Comparison of ENCODE assay signal across 20 cellular contexts in the genomic region with DNA sequence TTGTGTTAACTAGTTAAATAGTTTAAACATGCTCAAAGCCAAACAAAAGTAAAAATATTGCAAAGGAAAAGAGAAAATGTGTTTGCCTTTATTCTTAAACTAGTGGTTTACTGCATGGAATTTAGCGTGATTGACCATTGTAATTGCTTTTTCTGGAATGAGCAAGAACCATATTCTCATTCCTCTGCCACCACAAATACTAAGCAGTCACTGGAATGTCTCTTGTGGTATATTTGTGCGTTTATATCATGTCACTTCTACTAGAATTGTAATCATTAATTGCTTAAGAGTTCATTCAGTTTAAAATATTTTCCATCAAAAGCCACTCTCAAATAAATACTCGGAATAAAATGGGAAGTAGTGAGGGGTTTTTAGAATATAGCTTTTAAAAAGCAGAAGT.
DNase-seq lines count a peak whose midpoint lies in the region; ATAC-seq and TF ChIP-seq lines count a peak whose summit lies in the region.
"Had no signal": no experiment of that assay in that cellular context is flagged by ENCODE, and none has a peak within 500 bp of the region (broad histone marks: within the 10 kb centered on the region; RNA-seq: fewer than 3 reads in every experiment).

No MANE protein-coding gene starts in this region.

- H4K20me1 ChIP-seq in IMR-90 (ENCODE audit: insufficient read depth, low read length), result no peaks in the 10 kb centered on the region
- H4K20me1 ChIP-seq: BLaER1 treated with 17β-estradiol and CSF1 and Interleukin-3, amounts not matched to agents 10 nM and 100 nM had no signal

- H3K27me3 Mint-ChIP-seq in activated T-cell treated with anti-CD3 and anti-CD28 coated beads, Interleukin-2, amount 50 U/mL, for 72 hours (ENCODE audit: low read depth), result peaks cover 7% of the 10 kb centered on the region

- no TSS peak for BruUV-seq in IMR-90 (replicated peaks; lab: Mats Ljungman, UMichigan)

- H3K56ac ChIP-seq in IMR-90 (ENCODE audit: extremely low read depth, insufficient read depth, low read length), result no peak overlapping the region

- H2BK15ac ChIP-seq in IMR-90 (ENCODE audit: low read depth, low read length), result no peak overlapping the region

- H3K79me1 ChIP-seq in IMR-90 (ENCODE audit: low read depth in 1 of 2, low read length in 2 of 2), result no peaks in the 10 kb centered on the region

- no peak overlapping the region for H3K4me3 Mint-ChIP-seq in activated T-cell treated with anti-CD3 and anti-CD28 coated beads, Interleukin-2, amount 50 U/mL, for 72 hours

- no peaks in the 10 kb centered on the region for H3K4me1 Mint-ChIP-seq in activated T-cell treated with anti-CD3 and anti-CD28 coated beads, Interleukin-2, amount 50 U/mL, for 72 hours (ENCODE audit: low read depth)

- no peak overlapping the region for H3K4me3 ChIP-seq in IMR-90 (ENCODE audit: insufficient read depth, low read depth, low read length)
- no peak overlapping the region for H3K4me3 ChIP-seq in astrocyte of the spinal cord (ENCODE audit: low read depth, low read length)
- H3K4me3 ChIP-seq: BLaER1 treated with 17β-estradiol and CSF1 and Interleukin-3, amounts not matched to agents 10 nM and 100 nM; gastroesophageal sphincter; SJSA1; skin epidermis; suprapubic skin had no signal

- H2BK120ac ChIP-seq in IMR-90 (ENCODE audit: low read depth, low read length), result no peak overlapping the region

- in situ Hi-C loops in Caki2 (cut with HindIII; ENCODE audit: low pct_unique_long_range_greater_than_20kb, low sequenced_read_pairs) (no loop called here), IMR-90 (cut with MboI; ENCODE audit: low sequenced_read_pairs) (no loop called here), astrocyte of the spinal cord (cut with HindIII; ENCODE audit: low sequenced_read_pairs) (no loop called here)

- CTCF ChIA-PET in IMR-90 (lab: Yijun Ruan, JAX), result no interaction called here

- H3K4me2 ChIP-seq in IMR-90 (ENCODE audit: low read depth, low read length), result no peak overlapping the region

- peaks cover 2% of the 10 kb centered on the region; the same call in 1 of the 2 replicates for H3K27me3 ChIP-seq in IMR-90 (ENCODE audit: control insufficient read depth, insufficient read depth, low read length)
- H3K27me3 ChIP-seq: BLaER1 treated with 17β-estradiol and CSF1 and Interleukin-3, amounts not matched to agents 10 nM and 100 nM; gastroesophageal sphincter; SJSA1; suprapubic skin had no signal

- DNase-seq in Caki2 (ENCODE audit: low read depth) (peak; percentile 52), IMR-90 (peak; percentile 58), astrocyte of the spinal cord (ENCODE audit: low read depth, low spot score) (peak; percentile 80), renal cortical epithelial cell (ENCODE audit: low read depth) (peak; percentile 84), left colon (no peak), NCI-H1417 treated with DMSO at 0.1 percent for 48 hours (lab: John Stamatoyannopoulos, UW) (no peak)
- DNase-seq in activated T-cell treated with anti-CD3 and anti-CD28 coated beads, Interleukin-2, amount 50 U/mL, for 72 hours, result no peak
- DNase-seq: activated CD4-positive, alpha-beta T cell treated with anti-CD3 and anti-CD28 coated beads for 4 hours; activated effector memory CD4-positive, alpha-beta T cell treated with anti-CD3 and anti-CD28 coated beads, Interleukin-2, amount 50 U/mL, for 16 hours; anterior cingulate cortex; NCI-H1930; stimulated activated CD4-positive, alpha-beta T cell treated with anti-CD3 and anti-CD28 coated beads, Interleukin-4, amount 100 ng/mL, for 4 hours; stimulated activated CD8-positive, alpha-beta memory T cell treated with anti-CD3 and anti-CD28 coated beads, Interleukin-4, amount 100 ng/mL, for 48 hours; T1000 had no signal

- ATAC-seq in IMR-90 (ENCODE audit: low read depth), result peak; percentile 81
- no peak for ATAC-seq in activated T-cell treated with anti-CD3 and anti-CD28 coated beads, Interleukin-2, amount 50 U/mL, for 72 hours (replicated peaks in 1 of 2)
- ATAC-seq in left colon, result no peak
- ATAC-seq: gastroesophageal sphincter had no signal

- H3K4me1 ChIP-seq in IMR-90 (ENCODE audit: control insufficient read depth, insufficient read depth, low read length), result peaks cover 1% of the 10 kb centered on the region; the same call in 1 of the 2 replicates
- H3K4me1 ChIP-seq: gastroesophageal sphincter, parathyroid adenoma, SJSA1, suprapubic skin had no signal

- H3K9me1 ChIP-seq in IMR-90 (ENCODE audit: insufficient read depth, low read length), result no peaks in the 10 kb centered on the region

- no peak overlapping the region for H3K14ac ChIP-seq in IMR-90 (replicated peaks; ENCODE audit: low read depth, low read length)

- no peak overlapping the region for H3K27ac ChIP-seq in IMR-90 (ENCODE audit: insufficient read depth, low read length)
- H3K27ac ChIP-seq: BLaER1 treated with 17β-estradiol and CSF1 and Interleukin-3, amounts not matched to agents 10 nM and 100 nM; gastroesophageal sphincter; parathyroid adenoma; SJSA1; skin epidermis; suprapubic skin had no signal

- no peak for TF ChIP-seq RAD21 in IMR-90 (IDR thresholded peaks at IDR 0.05; ENCODE audit: low read length)

- H3K9me3 ChIP-seq in IMR-90 (ENCODE audit: control insufficient read depth, insufficient read depth, low read length), result no peaks in the 10 kb centered on the region
- H3K9me3 ChIP-seq: BLaER1 treated with 17β-estradiol and CSF1 and Interleukin-3, amounts not matched to agents 10 nM and 100 nM; gastroesophageal sphincter; SJSA1; suprapubic skin had no signal

- H2BK5ac ChIP-seq in IMR-90 (ENCODE audit: low read depth, low read length, poor library complexity, severe bottlenecking), result no peak overlapping the region

- TF ChIP-seq POLR2A in IMR-90 (IDR thresholded peaks at IDR 0.05; ENCODE audit: low read depth, low read length), result no peak

- no peaks in the 10 kb centered on the region for H3K36me3 Mint-ChIP-seq in activated T-cell treated with anti-CD3 and anti-CD28 coated beads, Interleukin-2, amount 50 U/mL, for 72 hours (ENCODE audit: insufficient read depth in 2 of 2)

- H3K9me3 Mint-ChIP-seq in activated T-cell treated with anti-CD3 and anti-CD28 coated beads, Interleukin-2, amount 50 U/mL, for 72 hours, result no peaks in the 10 kb centered on the region

- TF ChIP-seq CTCF in IMR-90 (conservative IDR thresholded peaks at IDR 0.05; ENCODE audit: low read depth, low read length) (no peak), astrocyte of the spinal cord (IDR thresholded peaks at IDR 0.05; ENCODE audit: low read depth, low read length) (no peak)

- H3K27ac Mint-ChIP-seq in activated T-cell treated with anti-CD3 and anti-CD28 coated beads, Interleukin-2, amount 50 U/mL, for 72 hours, result no peak overlapping the region

- no peak overlapping the region for H4K5ac ChIP-seq in IMR-90 (ENCODE audit: low read depth, low read length)

- no peak overlapping the region for H3K23ac ChIP-seq in IMR-90 (ENCODE audit: low read depth, low read length)

- no peak overlapping the region for H3K9ac ChIP-seq in IMR-90 (ENCODE audit: low read depth, low read length)
- H3K9ac ChIP-seq: BLaER1 treated with 17β-estradiol and CSF1 and Interleukin-3, amounts not matched to agents 10 nM and 100 nM; parathyroid adenoma had no signal

- no peak overlapping the region for H2BK20ac ChIP-seq in IMR-90 (ENCODE audit: low read depth, low read length)

- H3K4ac ChIP-seq in IMR-90 (ENCODE audit: low read depth, low read length), result no peak overlapping the region

- no peak overlapping the region for H4K91ac ChIP-seq in IMR-90 (ENCODE audit: insufficient read depth, low read depth, low read length)

- no peak overlapping the region for H2AK9ac ChIP-seq in IMR-90 (replicated peaks; ENCODE audit: low read depth, low read length, poor library complexity)

- H2AK5ac ChIP-seq in IMR-90 (ENCODE audit: low read depth, low read length), result no peak overlapping the region

- no CpG with 5 or more reads among the region's 3 CpGs for WGBS in IMR-90 (ENCODE audit: extremely low coverage in 2 of 2, insufficient read length in 1 of 2), 2 experiments

- no peak overlapping the region for H4K8ac ChIP-seq in IMR-90 (ENCODE audit: low read depth in 2 of 2, low read length in 2 of 2)

- POLR2A ChIA-PET in IMR-90 (lab: Charles Lee; ENCODE audit: unreplicated experiment), result no interaction called here

- intact Hi-C loops in IMR-90 (cut with micrococcal nuclease) (loop anchor here (5.0 kb wide), 1 partner anchor 288 kb away; a partner anchor contains a TSS), left colon (cut with DNase I, micrococcal nuclease) (no loop called here)

- no peak overlapping the region for H3K18ac ChIP-seq in IMR-90 (ENCODE audit: low read depth, low read length)

- dilution Hi-C loops in IMR-90 (cut with HindIII; ENCODE audit: low sequenced_read_pairs, unreplicated experiment), result no loop called here

- H2AFZ ChIP-seq in IMR-90 (replicated peaks; ENCODE audit: low read length, poor library complexity), result no peak overlapping the region
- H2AFZ ChIP-seq: parathyroid adenoma had no signal

- H3K36me3 ChIP-seq in IMR-90 (ENCODE audit: control insufficient read depth, insufficient read depth, low read length), result no peaks in the 10 kb centered on the region
- H3K36me3 ChIP-seq: BLaER1 treated with 17β-estradiol and CSF1 and Interleukin-3, amounts not matched to agents 10 nM and 100 nM; gastroesophageal sphincter; SJSA1; suprapubic skin had no signal

TF ChIP-seq in IMR-90, 13 proteins besides CTCF, POLR2A, EP300 and RAD21 (continues in another document):
- no peak for TF ChIP-seq MAZ (IDR thresholded peaks at IDR 0.05; ENCODE audit: borderline replicate concordance, low read depth, low read length)
- TF ChIP-seq RFX5 (IDR thresholded peaks at IDR 0.05; ENCODE audit: low read depth, low read length), result no peak
- no peak for TF ChIP-seq FOS (IDR thresholded peaks at IDR 0.05; ENCODE audit: low read depth, low read length)
- TF ChIP-seq CEBPB (IDR thresholded peaks at IDR 0.05; ENCODE audit: low read depth, low read length), result no peak
- TF ChIP-seq NFE2L2 (IDR thresholded peaks at IDR 0.05; ENCODE audit: low read depth, low read length), result no peak
- no peak for TF ChIP-seq CHD1 (IDR thresholded peaks at IDR 0.05; ENCODE audit: low read depth, low read length)
- TF ChIP-seq BHLHE40 (IDR thresholded peaks at IDR 0.05; ENCODE audit: low read depth, low read length), result no peak
- TF ChIP-seq MAFK (IDR thresholded peaks at IDR 0.05; ENCODE audit: low read depth, low read length), result no peak
- TF ChIP-seq, protein P1, sequence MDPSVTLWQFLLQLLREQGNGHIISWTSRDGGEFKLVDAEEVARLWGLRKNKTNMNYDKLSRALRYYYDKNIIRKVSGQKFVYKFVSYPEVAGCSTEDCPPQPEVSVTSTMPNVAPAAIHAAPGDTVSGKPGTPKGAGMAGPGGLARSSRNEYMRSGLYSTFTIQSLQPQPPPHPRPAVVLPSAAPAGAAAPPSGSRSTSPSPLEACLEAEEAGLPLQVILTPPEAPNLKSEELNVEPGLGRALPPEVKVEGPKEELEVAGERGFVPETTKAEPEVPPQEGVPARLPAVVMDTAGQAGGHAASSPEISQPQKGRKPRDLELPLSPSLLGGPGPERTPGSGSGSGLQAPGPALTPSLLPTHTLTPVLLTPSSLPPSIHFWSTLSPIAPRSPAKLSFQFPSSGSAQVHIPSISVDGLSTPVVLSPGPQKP (IDR thresholded peaks at IDR 0.05; ENCODE audit: borderline replicate concordance, low read depth, low read length), result no peak

Comparison
In these comparisons a context has a peak if more than half of its experiments do, and no peak if none do; other contexts are left out.
1. DNase-seq: peak in Caki2 (single experiment), IMR-90 (single experiment), astrocyte of the spinal cord (single experiment) and renal cortical epithelial cell (single experiment); none in activated T-cell treated with anti-CD3 and anti-CD28 coated beads, Interleukin-2, amount 50 U/mL, for 72 hours (0 of 2), left colon (0 of 2) and NCI-H1417 treated with DMSO at 0.1 percent for 48 hours (single experiment).